8 cellular contexts compared by ENCODE assay signal in the genomic region with DNA sequence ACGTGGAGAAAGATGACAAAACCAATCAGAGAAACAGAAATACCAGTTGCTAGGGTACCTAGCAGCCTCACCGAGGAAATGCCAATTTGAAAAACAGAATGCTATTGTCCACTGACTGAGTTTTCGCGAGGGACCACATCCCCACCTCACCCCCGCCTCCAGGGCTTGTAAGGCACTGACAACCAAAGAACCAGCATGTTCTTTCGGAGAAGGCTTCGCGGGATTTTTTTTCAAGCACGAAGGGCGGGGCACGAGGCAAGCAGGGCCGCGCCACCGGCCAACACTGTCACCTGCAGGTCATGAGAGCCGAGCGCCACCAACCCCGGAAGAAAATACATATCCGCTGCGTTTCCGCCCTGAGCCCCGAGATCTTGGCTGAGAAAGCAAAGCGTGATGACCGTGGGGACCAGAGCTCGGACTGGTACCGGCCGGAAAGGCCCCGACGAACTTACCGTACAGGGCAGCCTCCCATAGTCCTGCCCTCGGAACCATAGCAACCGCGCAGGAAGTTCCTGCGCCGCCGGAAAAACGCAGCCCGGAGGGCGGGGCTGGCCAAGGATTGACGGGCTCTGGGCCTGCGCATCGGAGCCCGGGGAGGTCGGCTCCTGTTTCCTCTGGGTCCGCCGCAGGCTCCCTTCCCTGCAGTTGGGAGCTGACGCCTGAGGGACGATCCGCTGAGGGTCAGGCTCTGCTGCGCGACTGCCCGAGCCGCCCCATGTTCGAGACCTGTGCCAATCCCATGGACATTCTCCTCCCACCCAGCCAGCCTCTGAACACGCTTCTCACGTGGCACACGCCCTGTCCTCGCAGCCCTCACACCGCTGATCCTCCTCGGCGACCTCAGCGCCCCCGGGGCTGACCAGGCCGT.
DNase-seq lines count a peak whose midpoint lies in the region; ATAC-seq lines count a peak whose summit lies in the region.

No MANE protein-coding gene starts in this region.

- no peaks in the 10 kb centered on the region for H3K27me3 ChIP-seq in iPS-15b (ENCODE audit: control insufficient read depth, insufficient read depth, low read length)

- ATAC-seq in GM18861 (IDR thresholded peaks at IDR 0.05; ENCODE audit: unreplicated experiment) (peak; percentile 82), HG03095 (IDR thresholded peaks at IDR 0.05; ENCODE audit: unreplicated experiment) (peak; percentile 94)

- H3K36me3 ChIP-seq in iPS-15b (ENCODE audit: control insufficient read depth, insufficient read depth, low read length) = no peaks in the 10 kb centered on the region

- H3K4me1 ChIP-seq in iPS-15b (ENCODE audit: control insufficient read depth, insufficient read depth, low read length) = no peaks in the 10 kb centered on the region

- peak overlapping the region; percentile 65 for H3K9ac ChIP-seq in iPS-15b (ENCODE audit: low read depth, low read length)

- no peaks in the 10 kb centered on the region for H3K9me3 ChIP-seq in iPS-15b (ENCODE audit: control insufficient read depth, insufficient read depth, low read length)

- in situ Hi-C loops in ACHN (cut with HindIII; ENCODE audit: low pct_ligation_motif_present, low pct_unique_long_range_greater_than_20kb, low sequenced_read_pairs) = no loop called here

- H3K4me3 ChIP-seq in iPS-15b (ENCODE audit: low read depth, low read length) (peak overlapping the region; percentile 71), skeletal muscle cell (ENCODE audit: low read depth, low read length) (peak overlapping the region; percentile 63)

- DNase-seq in ACHN (peak; percentile 78), NCI-H2107 treated with DMSO at 0.1 percent for 48 hours (lab: John Stamatoyannopoulos, UW; ENCODE audit: unreplicated experiment) (peak; percentile 76), UCSD-AML1 (lab: John Stamatoyannopoulos, UW; ENCODE audit: unreplicated experiment) (peak; percentile 88), brain pericyte (ENCODE audit: low read depth, low spot score) (peak; percentile 63), skeletal muscle cell (ENCODE audit: low read depth) (peak; percentile 59)

Comparison
In these comparisons a context has a peak if more than half of its experiments do, and no peak if none do; other contexts are left out.
1. Peak in every context shown above with its lines: DNase-seq, ATAC-seq and H3K4me3 ChIP-seq.